In the genomic region with DNA sequence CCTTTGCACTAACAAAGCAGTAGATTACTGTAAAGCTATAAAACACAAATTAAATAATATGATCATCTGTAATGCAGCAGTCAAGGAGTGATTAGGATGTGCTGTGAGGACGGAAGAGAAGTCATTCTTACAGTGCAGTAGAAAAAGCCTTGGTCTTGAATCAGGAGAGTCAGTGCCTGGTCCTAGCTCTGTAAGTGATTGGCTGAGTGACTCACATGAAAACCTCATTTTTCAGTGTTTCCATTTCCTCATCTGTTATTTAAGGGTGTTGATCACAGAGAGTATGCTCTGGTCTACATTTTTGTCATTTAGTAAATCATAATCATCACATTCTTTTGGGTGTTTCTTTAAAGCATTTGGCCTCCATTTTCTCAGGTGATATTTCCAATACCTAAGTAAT, we compare ENCODE assay signal across 18 cellular contexts.
DNase-seq lines count a peak whose midpoint lies in the region; ATAC-seq and TF ChIP-seq lines count a peak whose summit lies in the region.
"Had no signal": no experiment of that assay in that cellular context is flagged by ENCODE, and none has a peak within 500 bp of the region (broad histone marks: within the 10 kb centered on the region; RNA-seq: fewer than 3 reads in every experiment).

No MANE protein-coding gene starts in this region.

- intact Hi-C loops in adrenal gland (cut with DNase I), result no loop called here

- H3K9ac ChIP-seq in neuronal stem cell (ENCODE audit: low read depth, low read length, poor library complexity), result no peak overlapping the region
- H3K9ac ChIP-seq: KMS-11 had no signal

- in situ Hi-C loops in brain microvascular endothelial cell (cut with HindIII; ENCODE audit: low pct_ligation_motif_present, low sequenced_read_pairs), result no loop called here

- H3K36me3 ChIP-seq in neuronal stem cell (replicated peaks in 1 of 2; ENCODE audit: control insufficient read depth in 2 of 2, insufficient read depth in 2 of 2, low read length in 2 of 2), result no peaks in the 10 kb centered on the region
- no peaks in the 10 kb centered on the region for H3K36me3 ChIP-seq in brain microvascular endothelial cell (replicated peaks)
- no peaks in the 10 kb centered on the region for H3K36me3 ChIP-seq in adrenal gland (replicated peaks in 1 of 2)

- H3K4me3 ChIP-seq in epithelial cell of proximal tubule (ENCODE audit: low read depth, low read length) (no peak overlapping the region), neuronal stem cell (ENCODE audit: low read length in 2 of 2) (no peak overlapping the region), brain microvascular endothelial cell (ENCODE audit: low read depth, low read length) (no peak overlapping the region), adrenal gland (no peak overlapping the region)

- WGBS in neuronal stem cell (ENCODE audit: extremely low coverage in 2 of 2, insufficient read length in 2 of 2, insufficient replicate concordance in 1 of 2), 2 donors, result no CpG with 5 or more reads among the region's 1 CpG
- WGBS in adrenal gland, 4 donors, result 85 to 100% (median 87%) methylated on average over 1 of the region's 1 CpG

- no peak overlapping the region for H3K18ac ChIP-seq in neuronal stem cell (ENCODE audit: low read length)

- no peak overlapping the region for H2BK120ac ChIP-seq in neuronal stem cell (ENCODE audit: low read depth, low read length)

- H3K14ac ChIP-seq in neuronal stem cell (ENCODE audit: low read length), result no peak overlapping the region

- no peak overlapping the region for H2BK5ac ChIP-seq in neuronal stem cell (ENCODE audit: low read length)

- TF ChIP-seq POLR2A in adrenal gland (IDR thresholded peaks at IDR 0.05), result no peak

- no peak overlapping the region for H3K4ac ChIP-seq in neuronal stem cell (ENCODE audit: low read length)

- no peak overlapping the region for H3K4me2 ChIP-seq in neuronal stem cell (ENCODE audit: insufficient read depth, low read length, poor library complexity, severe bottlenecking)
- H3K4me2 ChIP-seq: KMS-11 had no signal

- H2AK5ac ChIP-seq in neuronal stem cell (ENCODE audit: low read depth, low read length), result no peak overlapping the region

- H3K79me1 ChIP-seq in neuronal stem cell (ENCODE audit: low read depth, low read length), result no peaks in the 10 kb centered on the region

- H3K23ac ChIP-seq in neuronal stem cell (ENCODE audit: low read depth, low read length, poor library complexity), result no peak overlapping the region

- no peak overlapping the region for H2BK15ac ChIP-seq in neuronal stem cell (ENCODE audit: low read length)

- H4K91ac ChIP-seq in neuronal stem cell (ENCODE audit: low read depth, low read length, poor library complexity), result no peak overlapping the region

- H3K27me3 ChIP-seq in neuronal stem cell (ENCODE audit: control insufficient read depth in 3 of 3, insufficient read depth in 3 of 3, low read depth in 1 of 3, low read length in 3 of 3) (no peaks in the 10 kb centered on the region), brain microvascular endothelial cell (replicated peaks) (no peaks in the 10 kb centered on the region), adrenal gland (no peaks in the 10 kb centered on the region)

- no peak overlapping the region for H4K8ac ChIP-seq in neuronal stem cell (ENCODE audit: low read depth, low read length)

- peaks cover 12 to 14% of the 10 kb centered on the region in 2 donors for H3K4me1 ChIP-seq in neuronal stem cell (ENCODE audit: control insufficient read depth in 2 of 2, insufficient read depth in 1 of 2, low read depth in 1 of 2, low read length in 2 of 2)
- H3K4me1 ChIP-seq in adrenal gland (replicated peaks in 1 of 2), result no peaks in the 10 kb centered on the region

- no peak overlapping the region for H2AFZ ChIP-seq in neuronal stem cell (ENCODE audit: low read length)

- ATAC-seq in left lobe of liver (no peak), GM21717 (IDR thresholded peaks at IDR 0.05; ENCODE audit: unreplicated experiment) (no peak)
- ATAC-seq: sciatic nerve had no signal

- H2BK12ac ChIP-seq in neuronal stem cell (ENCODE audit: low read length), result no peak overlapping the region

- TF ChIP-seq CTCF in epithelial cell of proximal tubule (conservative IDR thresholded peaks at IDR 0.05; ENCODE audit: low read depth, low read length), result no peak
- no peak for TF ChIP-seq CTCF in brain microvascular endothelial cell (IDR thresholded peaks at IDR 0.05; ENCODE audit: low read depth, low read length, missing control alignments)
- TF ChIP-seq CTCF in adrenal gland (IDR thresholded peaks at IDR 0.05), result no peak

- H3K27ac ChIP-seq in neuronal stem cell (replicated peaks; ENCODE audit: low read length) (peak overlapping the region; percentile 95), brain microvascular endothelial cell (no peak overlapping the region), adrenal gland (no peak overlapping the region)
- H3K27ac ChIP-seq: KMS-11 had no signal

- H3K9me3 ChIP-seq in neuronal stem cell (replicated peaks in 1 of 2; ENCODE audit: control insufficient read depth in 2 of 2, insufficient read depth in 1 of 2, low read depth in 1 of 2, low read length in 2 of 2) (peaks cover 5 to 19% of the 10 kb centered on the region in 2 donors), adrenal gland (replicated peaks in 1 of 3) (peaks cover 0 to 5% (median 0%) of the 10 kb centered on the region in 3 donors)

- DNase-seq in EH (ENCODE audit: low read depth) (peak; percentile 44), M059J (ENCODE audit: low read depth) (peak; percentile 58), epithelial cell of proximal tubule (ENCODE audit: low read depth) (peak; percentile 18), neuronal stem cell (ENCODE audit: low spot score) (no peak), brain microvascular endothelial cell (no peak), left lobe of liver (ENCODE audit: low spot score) (no peak), adrenal gland (no peak)
- DNase-seq: activated CD4-positive, alpha-beta T cell treated with anti-CD3 and anti-CD28 coated beads for 4 hours; activated CD8-positive, alpha-beta memory T cell treated with anti-CD3 and anti-CD28 coated beads, Interleukin-2, amount 50 U/mL, for 48 hours; activated gamma-delta T cell treated with Interleukin-2 at 50 U/mL for 16 hours; dermis blood vessel endothelial cell; kidney; NCI-H1105 treated with DMSO at 0.1 percent for 48 hours; NCI-H526 treated with DMSO at 0.1 percent for 48 hours; occipital lobe had no signal

Comparison
In these comparisons a context has a peak if more than half of its experiments do, and no peak if none do; other contexts are left out.
1. DNase-seq: peak in EH (single experiment), M059J (single experiment) and epithelial cell of proximal tubule (single experiment); none in neuronal stem cell (single experiment), brain microvascular endothelial cell (single experiment), left lobe of liver (single experiment) and adrenal gland (0 of 7).